Comparison of ENCODE assay signal across 24 cellular contexts in the genomic region with DNA sequence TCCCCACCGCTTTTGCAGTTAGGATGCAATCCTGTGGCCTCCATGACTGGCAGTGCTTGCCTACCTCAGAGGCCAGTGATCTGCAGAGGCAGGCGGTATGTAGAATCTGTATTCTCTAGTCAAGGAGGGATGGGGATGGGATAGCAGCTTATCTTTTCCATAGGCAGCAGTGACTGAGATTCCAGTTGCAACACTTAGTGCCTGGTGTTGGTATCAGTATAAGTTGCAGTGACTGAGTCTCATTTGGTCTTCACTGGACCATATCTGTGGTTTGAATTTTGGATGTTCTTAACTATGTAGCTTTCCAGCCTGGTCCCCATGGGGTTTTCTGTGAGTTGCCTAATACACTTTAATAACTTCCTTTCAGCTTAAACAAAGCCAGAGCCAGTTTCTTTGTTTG. TPM values are rescaled to one million over a fixed set of nuclear protein-coding genes. Genes with fewer than 3 reads are reported as not detected.
DNase-seq lines count a peak whose midpoint lies in the region; ATAC-seq and TF ChIP-seq lines count a peak whose summit lies in the region.
"Had no signal": no experiment of that assay in that cellular context is flagged by ENCODE, and none has a peak within 500 bp of the region (broad histone marks: within the 10 kb centered on the region; RNA-seq: fewer than 3 reads in every experiment).

No MANE protein-coding gene starts in this region.

- no peaks in the 10 kb centered on the region for H3K9me3 ChIP-seq in SU-DHL-6 (ENCODE audit: insufficient read depth, low read length)
- H3K9me3 ChIP-seq: suprapubic skin had no signal

- H3K36me3 ChIP-seq in SU-DHL-6 (ENCODE audit: low read length), result no peaks in the 10 kb centered on the region
- H3K36me3 ChIP-seq: suprapubic skin had no signal

- DNase-seq in left ventricle myocardium superior (no peak), Right ventricle myocardium superior (no peak), fibroblast of peridontal ligament (ENCODE audit: extremely low read depth) (peak; percentile 83), NCI-H1048 (lab: John Stamatoyannopoulos, UW) (no peak)
- DNase-seq in stimulated activated naive B cell treated with anti-CD40 and anti-IgM and Interleukin-4, amounts not matched to agents 10 μg/mL and 1 μg/mL and 100 μg/mL, for 72 hours, result no peak
- no peak for DNase-seq in activated CD8-positive, alpha-beta memory T cell treated with anti-CD3 and anti-CD28 coated beads, Interleukin-2, amount 50 U/mL, for 4 hours
- DNase-seq: activated CD8-positive, alpha-beta T cell treated with anti-CD3 and anti-CD28 coated beads for 36 hours; amygdala; central memory CD4-positive, alpha-beta T cell; effector memory CD4-positive, alpha-beta T cell; foreskin melanocyte; GF-D8; NCI-H1436 treated with DMSO at 0.1 percent for 48 hours; NCI-H345; NK-92 treated with Interleukin-12 subunit alpha and Interleukin-12 subunit beta, amount 100 ng/mL, for 24 hours; small intestine; stimulated activated CD4-positive, alpha-beta T cell treated with anti-CD3 and anti-CD28 coated beads, Interleukin-4, amount 100 ng/mL, for 4 hours; stimulated activated CD8-positive, alpha-beta memory T cell treated with anti-CD3 and anti-CD28 coated beads, Interleukin-4, amount 100 ng/mL, for 48 hours; SW 1271 had no signal

- no peak overlapping the region for H3K4me3 ChIP-seq in SU-DHL-6 (ENCODE audit: insufficient read depth, low read length, poor library complexity, severe bottlenecking)
- H3K4me3 ChIP-seq: suprapubic skin had no signal

- H4K20me1 ChIP-seq in SU-DHL-6 (ENCODE audit: low read depth, low read length), result peaks cover 74% of the 10 kb centered on the region

- intact Hi-C loops in left ventricle myocardium superior (cut with micrococcal nuclease), result loop anchor here (10.0 kb wide), 1 partner anchor 52 kb away; no protein-coding TSS in a partner anchor
- intact Hi-C loops in Right ventricle myocardium superior (cut with DNase I), result loop anchor here (10.0 kb wide), 1 partner anchor 52 kb away; no protein-coding TSS in a partner anchor

- peaks cover 22 to 37% of the 10 kb centered on the region in 2 donors for H3K36me3 Mint-ChIP-seq in stimulated activated naive B cell treated with anti-CD40 and anti-IgM and Interleukin-4, amounts not matched to agents 10 μg/mL and 1 μg/mL and 100 μg/mL, for 72 hours

- no peaks in the 10 kb centered on the region for H3K9me2 ChIP-seq in SU-DHL-6 (replicated peaks; ENCODE audit: insufficient read depth, low read length)

- H3K9ac ChIP-seq in SU-DHL-6 (ENCODE audit: low read length), result no peak overlapping the region

- no peak overlapping the region for H3K27ac Mint-ChIP-seq in stimulated activated naive B cell treated with anti-CD40 and anti-IgM and Interleukin-4, amounts not matched to agents 10 μg/mL and 1 μg/mL and 100 μg/mL, for 72 hours
- H3K27ac Mint-ChIP-seq: activated T-helper 2 cell treated with anti-CD3 and anti-CD28 coated beads, Interferon-gamma antibody, Interleukin-2, Interleukin-4, amounts not matched to agents 10 μg/mL and 5 μg/mL and 100 μg/mL, durations not matched to agents 14 hours and 24 hours and 36 hours had no signal

- peak overlapping the region; percentile 2 for H3K4me2 ChIP-seq in SU-DHL-6 (ENCODE audit: low read depth, low read length, poor library complexity, severe bottlenecking)

- 0 out of 2 replicates have a peak, but pooled peaks cover 4% of the 10 kb centered on the region for H3F3A ChIP-seq in SU-DHL-6 (ENCODE audit: insufficient read depth)

- no peak for TF ChIP-seq CTCF in SU-DHL-6 (IDR thresholded peaks at IDR 0.05; ENCODE audit: insufficient read depth, low read length, poor library complexity, severe bottlenecking)

- H3K4me3 Mint-ChIP-seq in stimulated activated naive B cell treated with anti-CD40 and anti-IgM and Interleukin-4, amounts not matched to agents 10 μg/mL and 1 μg/mL and 100 μg/mL, for 72 hours, result no peak overlapping the region
- H3K4me3 Mint-ChIP-seq: activated CD8-positive, alpha-beta T cell treated with anti-CD3 and anti-CD28 coated beads for 36 hours had no signal

- H3K27ac ChIP-seq in SU-DHL-6 (ENCODE audit: low read depth, low read length), result no peak overlapping the region
- H3K27ac ChIP-seq: RWPE1, suprapubic skin had no signal

- no peak overlapping the region for H2AFZ ChIP-seq in SU-DHL-6 (ENCODE audit: low read depth, low read length, severe bottlenecking)

- no peaks in the 10 kb centered on the region for H3K27me3 ChIP-seq in SU-DHL-6 (ENCODE audit: low read length)
- H3K27me3 ChIP-seq: suprapubic skin had no signal

- H3K27me3 Mint-ChIP-seq in stimulated activated naive B cell treated with anti-CD40 and anti-IgM and Interleukin-4, amounts not matched to agents 10 μg/mL and 1 μg/mL and 100 μg/mL, for 72 hours, result no peaks in the 10 kb centered on the region
- H3K27me3 Mint-ChIP-seq: activated CD8-positive, alpha-beta T cell treated with anti-CD3 and anti-CD28 coated beads for 36 hours had no signal

- ATAC-seq in left ventricle myocardium superior, result peak; percentile 23
- no peak for ATAC-seq in Right ventricle myocardium superior (ENCODE audit: poor library complexity)
- ATAC-seq in stimulated activated naive B cell treated with anti-CD40 and anti-IgM and Interleukin-4, amounts not matched to agents 10 μg/mL and 1 μg/mL and 100 μg/mL, for 72 hours (replicated peaks), result peak; percentile 62 to 68
- ATAC-seq in HG03135 (IDR thresholded peaks at IDR 0.05; ENCODE audit: unreplicated experiment), result no peak
- ATAC-seq: activated CD8-positive, alpha-beta T cell treated with anti-CD3 and anti-CD28 coated beads for 36 hours had no signal

- peaks cover 4 to 6% of the 10 kb centered on the region in 2 donors for H3K9me3 Mint-ChIP-seq in stimulated activated naive B cell treated with anti-CD40 and anti-IgM and Interleukin-4, amounts not matched to agents 10 μg/mL and 1 μg/mL and 100 μg/mL, for 72 hours

- H3K79me2 ChIP-seq in SU-DHL-6 (ENCODE audit: insufficient read depth, low read length), result peaks cover 100% of the 10 kb centered on the region

- H3K4me1 Mint-ChIP-seq in stimulated activated naive B cell treated with anti-CD40 and anti-IgM and Interleukin-4, amounts not matched to agents 10 μg/mL and 1 μg/mL and 100 μg/mL, for 72 hours, result peaks cover 57 to 86% of the 10 kb centered on the region in 2 donors

RNA-seq across cellular contexts. Expression of a gene that starts 16.5 kb away (rescaled TPM):
- total RNA-seq in left ventricle myocardium superior, result 67.1 TPM
- 62.7 TPM for total RNA-seq in Right ventricle myocardium superior

Comparison
In these comparisons a context has a peak if more than half of its experiments do, and no peak if none do; other contexts are left out.
1. ATAC-seq: peak in left ventricle myocardium superior (single experiment) and stimulated activated naive B cell treated with anti-CD40 and anti-IgM and Interleukin-4, amounts not matched to agents 10 μg/mL and 1 μg/mL and 100 μg/mL, for 72 hours (2 of 2); none in Right ventricle myocardium superior (single experiment) and HG03135 (single experiment).